Comparison of ENCODE assay signal across 16 cellular contexts in genomic region chr18:34773378-34773777, GRCh38.
DNase-seq lines count a peak whose midpoint lies in the region; ATAC-seq and TF ChIP-seq lines count a peak whose summit lies in the region.
"Had no signal": no experiment of that assay in that cellular context is flagged by ENCODE, and none has a peak within 500 bp of the region (broad histone marks: within the 10 kb centered on the region; RNA-seq: fewer than 3 reads in every experiment).

No MANE protein-coding gene starts in this region.

- H3K4me3 ChIP-seq in AG10803 (ENCODE audit: low read length) (no peak overlapping the region), epithelial cell of esophagus (ENCODE audit: low read length) (no peak overlapping the region), rectal smooth muscle tissue (ENCODE audit: low read length) (no peak overlapping the region)
- H3K4me3 ChIP-seq: cardiac muscle cell, lung, skin epidermis had no signal

- no peaks in the 10 kb centered on the region for H3K36me3 ChIP-seq in rectal smooth muscle tissue (ENCODE audit: control insufficient read depth, insufficient read depth, low read length)
- H3K36me3 ChIP-seq: cardiac muscle cell had no signal

- peaks cover 9% of the 10 kb centered on the region for H3K4me1 ChIP-seq in rectal smooth muscle tissue (ENCODE audit: control insufficient read depth, insufficient read depth, low read length)

- ATAC-seq in HG02763 (IDR thresholded peaks at IDR 0.05; ENCODE audit: unreplicated experiment): no peak

- DNase-seq in AG10803 (ENCODE audit: low read depth) (peak; percentile 63), NCI-H226 (peak; percentile 26), epithelial cell of esophagus (ENCODE audit: low read depth) (peak; percentile 43), SIG-M5 (lab: John Stamatoyannopoulos, UW) (no peak), iPS-NIHi11 (ENCODE audit: low spot score) (no peak), dedifferentiated amniotic fluid mesenchymal stem cell (ENCODE audit: extremely low spot score) (no peak)
- DNase-seq: activated naive CD4-positive, alpha-beta T cell treated with Interleukin-2 at 50 U/mL for 16 hours; H7; NCI-H1417 treated with DMSO at 0.1 percent for 48 hours; stimulated activated naive CD4-positive, alpha-beta T cell had no signal

- no peak overlapping the region for H3K9ac ChIP-seq in rectal smooth muscle tissue (ENCODE audit: low read length)

- no peak for TF ChIP-seq CTCF in AG10803 (conservative IDR thresholded peaks at IDR 0.05; ENCODE audit: low read length)
- no peak for TF ChIP-seq CTCF in epithelial cell of esophagus (IDR thresholded peaks at IDR 0.05; ENCODE audit: insufficient read depth, low read depth, low read length, missing control alignments)

- peak overlapping the region; percentile 70 for H3K27ac ChIP-seq in rectal smooth muscle tissue (ENCODE audit: low read depth, low read length)
- H3K27ac ChIP-seq: cardiac muscle cell, epithelial cell of prostate, skin epidermis had no signal

- H3K27me3 ChIP-seq in rectal smooth muscle tissue (ENCODE audit: control insufficient read depth, insufficient read depth, low read length): no peaks in the 10 kb centered on the region
- H3K27me3 ChIP-seq: cardiac muscle cell had no signal

Comparison
In these comparisons a context has a peak if more than half of its experiments do, and no peak if none do; other contexts are left out.
1. DNase-seq: peak in AG10803 (single experiment), NCI-H226 (single experiment) and epithelial cell of esophagus (single experiment); none in SIG-M5 (single experiment), iPS-NIHi11 (single experiment) and dedifferentiated amniotic fluid mesenchymal stem cell (single experiment).